24 cellular contexts compared by ENCODE assay signal in genomic region chr4:37858877-37859276, GRCh38.
"Had no signal": no experiment of that assay in that cellular context is flagged by ENCODE, and none has a peak within 500 bp of the region (broad histone marks: within the 10 kb centered on the region; RNA-seq: fewer than 3 reads in every experiment).

No MANE protein-coding gene starts in this region.

- H3K9me3 ChIP-seq: SJSA1 had no signal

- H3K27me3 ChIP-seq: SJSA1 had no signal

- H3K4me1 ChIP-seq: SJSA1 had no signal

- H3K4me3 ChIP-seq: SJSA1, SK-N-MC had no signal

- DNase-seq: IMR-90, Kasumi-1, KG1, MM.1S, MV-4-11, NCI-H1048, NCI-H1105, NCI-H1417, NCI-H1436 treated with DMSO at 0.1 percent for 48 hours, NCI-H1694, NCI-H187 treated with DMSO at 0.1 percent for 48 hours, NCI-H2029 treated with DMSO at 0.1 percent for 48 hours, NCI-H2171 treated with DMSO at 0.1 percent for 48 hours, NCI-H226, NCI-H446, NCI-H510A, NCI-H524 treated with DMSO at 0.1 percent for 48 hours, NCI-H69, NCI-H774, Right ventricle myocardium superior, RPMI8226, SIG-M5 had no signal

- H3K27ac ChIP-seq: SJSA1, SK-N-MC had no signal

- H3K36me3 ChIP-seq: SJSA1 had no signal
